24 cellular contexts compared by ENCODE assay signal in the genomic region with DNA sequence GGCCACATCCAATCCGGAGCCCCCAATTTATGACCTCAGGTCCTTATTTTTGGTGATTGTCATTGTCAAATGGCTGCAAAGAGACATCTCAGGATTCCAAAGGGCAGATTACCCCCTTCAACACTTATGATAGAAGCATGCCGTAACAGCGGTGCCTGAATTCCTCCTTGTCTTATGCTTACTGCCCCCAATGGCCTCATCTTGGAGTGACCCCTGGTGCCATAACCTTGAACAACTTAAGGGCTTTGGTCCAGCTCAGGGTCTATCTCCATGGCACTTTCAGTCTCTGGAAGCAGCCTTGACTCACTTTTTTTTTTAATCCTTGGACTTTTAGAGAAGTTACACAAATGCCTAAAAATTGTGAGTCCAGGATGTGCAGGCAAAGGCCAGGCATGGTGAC.
"Had no signal": no experiment of that assay in that cellular context is flagged by ENCODE, and none has a peak within 500 bp of the region (broad histone marks: within the 10 kb centered on the region; RNA-seq: fewer than 3 reads in every experiment).

No MANE protein-coding gene starts in this region.

- H3K4me3 ChIP-seq: esophagus squamous epithelium, heart right ventricle, psoas muscle, skin epidermis, spleen, testis, tibial artery, upper lobe of left lung, uterus had no signal

- ATAC-seq: heart right ventricle; naive thymus-derived CD4-positive, alpha-beta T cell; psoas muscle; right cardiac atrium; stimulated activated memory B cell treated with anti-CD40 and anti-IgM and Interleukin-4, amounts not matched to agents 10 μg/mL and 1 μg/mL and 100 μg/mL, for 72 hours; stimulated activated naive CD8-positive, alpha-beta T cell treated with anti-CD3 and anti-CD28 coated beads, Interleukin-15, Interleukin-2, amounts not matched to agents 100 U/mL and 50 U/mL, for 24 hours had no signal

- H3K9me3 ChIP-seq: esophagus squamous epithelium, heart right ventricle, psoas muscle, testis, tibial artery, upper lobe of left lung, uterus had no signal

- DNase-seq: cerebellar nuclear complex; effector memory CD4-positive, alpha-beta T cell; esophagus squamous epithelium; foreskin melanocyte; glutamatergic neuron; heart right ventricle; hippocampal formation; kidney glomerular epithelial cell; mesenchymal stem cell; midbrain; naive thymus-derived CD4-positive, alpha-beta T cell; nucleus accumbens; psoas muscle; right cardiac atrium; spleen; stimulated activated CD4-positive, alpha-beta T cell treated with anti-CD3 and anti-CD28 coated beads, Interleukin-4, amount 100 ng/mL, for 4 hours; stimulated activated naive CD8-positive, alpha-beta T cell treated with anti-CD3 and anti-CD28 coated beads, Interleukin-15, Interleukin-2, amounts not matched to agents 100 U/mL and 50 U/mL, for 24 hours; substantia nigra; testis; tibial artery; upper lobe of left lung; uterus had no signal

- H3K36me3 ChIP-seq: esophagus squamous epithelium, heart right ventricle, spleen, tibial artery, upper lobe of left lung, uterus had no signal

- H3K4me1 ChIP-seq: esophagus squamous epithelium, heart right ventricle, psoas muscle, spleen, testis, tibial artery, uterus had no signal

- H3K27ac ChIP-seq: esophagus squamous epithelium, heart right ventricle, psoas muscle, skin epidermis, spleen, testis, tibial artery, upper lobe of left lung, uterus had no signal

- H3K27me3 ChIP-seq: spleen, testis, upper lobe of left lung, uterus had no signal
